Comparison of ENCODE assay signal across 22 cellular contexts in genomic region chr13:23615677-23616076, GRCh38. TPM values are rescaled to one million over a fixed set of nuclear protein-coding genes. Genes with fewer than 3 reads are reported as not detected.
DNase-seq lines count a peak whose midpoint lies in the region; ATAC-seq and TF ChIP-seq lines count a peak whose summit lies in the region.
"Had no signal": no experiment of that assay in that cellular context is flagged by ENCODE, and none has a peak within 500 bp of the region (broad histone marks: within the 10 kb centered on the region; RNA-seq: fewer than 3 reads in every experiment).

No MANE protein-coding gene starts in this region.

- peak overlapping the region; percentile 50 for H3K4me2 ChIP-seq in neural progenitor cell

- ATAC-seq in GM21515 (IDR thresholded peaks at IDR 0.05; ENCODE audit: unreplicated experiment) = no peak
- ATAC-seq in GM19452 (IDR thresholded peaks at IDR 0.05; ENCODE audit: unreplicated experiment) = no peak
- ATAC-seq: naive thymus-derived CD8-positive, alpha-beta T cell; stimulated activated naive CD8-positive, alpha-beta T cell treated with anti-CD3 and anti-CD28 coated beads, Interleukin-15, Interleukin-2, amounts not matched to agents 100 U/mL and 50 U/mL, for 24 hours had no signal

- H3K9me3 Mint-ChIP-seq in Calu3 (ENCODE audit: low read depth, unreplicated experiment) (no peaks in the 10 kb centered on the region), neural progenitor cell (no peaks in the 10 kb centered on the region)
- no peaks in the 10 kb centered on the region for H3K9me3 Mint-ChIP-seq in activated T-cell treated with anti-CD3 and anti-CD28 coated beads, Interleukin-2, amount 50 U/mL, for 24 hours
- H3K9me3 Mint-ChIP-seq: memory B cell; naive thymus-derived CD8-positive, alpha-beta T cell had no signal

- DNase-seq in Calu3 = peak; percentile 49
- peak; percentile 26 for DNase-seq in RPMI7951 (ENCODE audit: low read depth)
- DNase-seq in glomerular visceral epithelial cell (ENCODE audit: extremely low spot score) = peak; percentile 95
- peak; percentile 82 for DNase-seq in neural progenitor cell (ENCODE audit: low spot score)
- no peak for DNase-seq in NCI-H2081 treated with DMSO at 0.1 percent for 48 hours (lab: John Stamatoyannopoulos, UW)
- DNase-seq in activated T-cell treated with anti-CD3 and anti-CD28 coated beads, Interleukin-2, amount 50 U/mL, for 24 hours = no peak
- DNase-seq: activated CD4-positive, alpha-beta T cell treated with anti-CD3 and anti-CD28 coated beads for 48 hours; cortex of kidney; GF-D8; H7; naive thymus-derived CD8-positive, alpha-beta T cell; NCI-H1436 treated with DMSO at 0.1 percent for 48 hours; NCI-H526 treated with DMSO at 0.1 percent for 48 hours; SHP77; stimulated activated CD4-positive, alpha-beta T cell treated with anti-CD3 and anti-CD28 coated beads, Interleukin-2, amount 100 ng/mL, for 48 hours; stimulated activated naive CD8-positive, alpha-beta T cell treated with anti-CD3 and anti-CD28 coated beads, Interleukin-15, Interleukin-2, amounts not matched to agents 100 U/mL and 50 U/mL, for 24 hours; T-helper 1 cell had no signal

- peaks cover 13% of the 10 kb centered on the region for H4K20me1 ChIP-seq in neural progenitor cell (ENCODE audit: low read depth)

- H3K27ac Mint-ChIP-seq in Calu3 (ENCODE audit: unreplicated experiment) = peak overlapping the region; percentile 15
- H3K27ac Mint-ChIP-seq in neural progenitor cell = peak overlapping the region; percentile 97
- no peak overlapping the region for H3K27ac Mint-ChIP-seq in activated T-cell treated with anti-CD3 and anti-CD28 coated beads, Interleukin-2, amount 50 U/mL, for 24 hours
- H3K27ac Mint-ChIP-seq: memory B cell; naive thymus-derived CD8-positive, alpha-beta T cell had no signal

- no peak overlapping the region for H2AFZ ChIP-seq in neural progenitor cell (replicated peaks)

- H3K27me3 Mint-ChIP-seq in Calu3 (ENCODE audit: unreplicated experiment) (no peaks in the 10 kb centered on the region), neural progenitor cell (ENCODE audit: insufficient read depth, low read depth) (no peaks in the 10 kb centered on the region)
- peaks cover 17% of the 10 kb centered on the region for H3K27me3 Mint-ChIP-seq in activated T-cell treated with anti-CD3 and anti-CD28 coated beads, Interleukin-2, amount 50 U/mL, for 24 hours

- no peaks in the 10 kb centered on the region for H3K36me3 ChIP-seq in neural progenitor cell

- peaks cover 47% of the 10 kb centered on the region for H3K4me1 Mint-ChIP-seq in Calu3 (ENCODE audit: low read depth, unreplicated experiment)
- H3K4me1 Mint-ChIP-seq in neural progenitor cell = peaks cover 54% of the 10 kb centered on the region
- H3K4me1 Mint-ChIP-seq in activated T-cell treated with anti-CD3 and anti-CD28 coated beads, Interleukin-2, amount 50 U/mL, for 24 hours (ENCODE audit: low read depth) = no peaks in the 10 kb centered on the region
- H3K4me1 Mint-ChIP-seq: memory B cell had no signal

- no peaks in the 10 kb centered on the region for H3K79me2 ChIP-seq in neural progenitor cell (ENCODE audit: low read depth)

- peaks cover 13% of the 10 kb centered on the region for H3K36me3 Mint-ChIP-seq in Calu3 (ENCODE audit: insufficient read depth, unreplicated experiment)
- H3K36me3 Mint-ChIP-seq in neural progenitor cell = peaks cover 30% of the 10 kb centered on the region
- no peaks in the 10 kb centered on the region for H3K36me3 Mint-ChIP-seq in activated T-cell treated with anti-CD3 and anti-CD28 coated beads, Interleukin-2, amount 50 U/mL, for 24 hours (ENCODE audit: low read depth)
- H3K36me3 Mint-ChIP-seq: memory B cell; naive thymus-derived CD8-positive, alpha-beta T cell had no signal

- intact Hi-C loops in Calu3 (cut with micrococcal nuclease; ENCODE audit: unreplicated experiment) = no loop called here

- no peaks in the 10 kb centered on the region for H3K9me3 ChIP-seq in neural progenitor cell (ENCODE audit: low read depth)
- H3K9me3 ChIP-seq: tibial nerve had no signal

- CTCF ChIA-PET in Calu3 (lab: Charles Lee) = no interaction called here

- no peak overlapping the region for H3K9ac ChIP-seq in neural progenitor cell

- no peaks in the 10 kb centered on the region for H3K27me3 ChIP-seq in neural progenitor cell
- H3K27me3 ChIP-seq: tibial nerve had no signal

- TF ChIP-seq CTCF in Calu3 (IDR thresholded peaks at IDR 0.05; ENCODE audit: unreplicated experiment) = no peak
- no peak for TF ChIP-seq CTCF in neural progenitor cell (IDR thresholded peaks at IDR 0.05)

- H3K4me1 ChIP-seq in neural progenitor cell = peaks cover 31% of the 10 kb centered on the region

- no peak overlapping the region for H3K4me3 ChIP-seq in neural progenitor cell
- H3K4me3 ChIP-seq: skin epidermis, tibial nerve had no signal

- peaks cover 30% of the 10 kb centered on the region for H3F3A ChIP-seq in neural progenitor cell (ENCODE audit: low read depth)

- BruUV-seq in Calu3 (replicated peaks; lab: Mats Ljungman, UMichigan) = no TSS peak

- no peak overlapping the region for H3K4me3 Mint-ChIP-seq in Calu3 (ENCODE audit: low read depth, unreplicated experiment)
- H3K4me3 Mint-ChIP-seq in neural progenitor cell = peak overlapping the region; percentile 70
- H3K4me3 Mint-ChIP-seq in activated T-cell treated with anti-CD3 and anti-CD28 coated beads, Interleukin-2, amount 50 U/mL, for 24 hours = no peak overlapping the region
- H3K4me3 Mint-ChIP-seq: memory B cell; naive thymus-derived CD8-positive, alpha-beta T cell had no signal

- no peak overlapping the region for H3K27ac ChIP-seq in neural progenitor cell
- H3K27ac ChIP-seq: skin epidermis, tibial nerve had no signal

RNA-seq across cellular contexts. Expression of gene TNFRSF19, which starts 45.5 kb away (rescaled TPM):
- total RNA-seq in Calu3 (2022) = 24.3 and 38.3 TPM in 2 replicates
- total RNA-seq in RPMI7951 (2014; rRNA removed; shearing (Covaris generic)) = 39.2 and 44.5 TPM in 2 replicates
- 21.4 and 31.7 TPM in 2 replicates for total RNA-seq in neural progenitor cell (ENCODE audit: low replicate concordance)

Comparison
In these comparisons a context has a peak if more than half of its experiments do, and no peak if none do; other contexts are left out.
1. DNase-seq: peak in Calu3 (single experiment), RPMI7951 (single experiment), glomerular visceral epithelial cell (single experiment) and neural progenitor cell (single experiment); none in NCI-H2081 treated with DMSO at 0.1 percent for 48 hours (single experiment) and activated T-cell treated with anti-CD3 and anti-CD28 coated beads, Interleukin-2, amount 50 U/mL, for 24 hours (single experiment).